In the genomic region with DNA sequence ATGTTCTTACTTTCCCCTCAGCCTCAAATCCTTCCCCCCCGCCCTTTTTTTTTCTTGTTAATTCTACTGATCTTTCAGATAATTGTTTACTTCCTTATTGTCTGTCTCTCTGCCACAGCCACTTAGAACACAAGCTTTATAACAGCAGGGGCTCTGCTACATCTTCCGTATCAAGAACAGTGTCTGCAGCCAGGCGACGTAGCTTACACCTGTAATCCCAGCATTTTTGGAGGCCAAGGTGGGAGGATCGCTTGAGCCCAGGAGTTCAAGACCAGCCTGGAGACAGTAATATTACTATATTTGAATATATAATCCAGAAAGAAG, we compare ENCODE assay signal across 11 cellular contexts. TPM values are rescaled to one million over a fixed set of nuclear protein-coding genes. Genes with fewer than 3 reads are reported as not detected.
A peak's percentile ranks its signal among the peaks of the same experiment; 100 is the strongest.
DNase-seq lines count a peak whose midpoint lies in the region; ATAC-seq, FAIRE-seq and TF ChIP-seq lines count a peak whose summit lies in the region.
"Had no signal": no experiment of that assay in that cellular context is flagged by ENCODE, and none has a peak within 500 bp of the region (broad histone marks: within the 10 kb centered on the region; RNA-seq: fewer than 3 reads in every experiment).

No MANE protein-coding gene starts in this region.

- peaks cover 0 to 19% (median 9%) of the 10 kb centered on the region in 5 donors for H3K36me3 Mint-ChIP-seq in naive thymus-derived CD4-positive, alpha-beta T cell
- H3K36me3 Mint-ChIP-seq in activated CD4-positive, alpha-beta T cell treated with anti-CD3 and anti-CD28 coated beads, Interleukin-2, amount 10 ng/mL, durations not matched to agents 24 days and 14 days (ENCODE audit: low read depth): peaks cover 20% of the 10 kb centered on the region

- no peak for TF ChIP-seq CTCF in C4-2B (conservative IDR thresholded peaks at IDR 0.05)
- no peak for TF ChIP-seq CTCF in ascending aorta (IDR thresholded peaks at IDR 0.05)

- H3K9ac ChIP-seq in HUES6 (ENCODE audit: low read length): no peak overlapping the region

- H3K4me1 ChIP-seq in HUES6 (ENCODE audit: control insufficient read depth, insufficient read depth, low read length) (peaks cover 17% of the 10 kb centered on the region), ascending aorta (peaks cover 7 to 46% of the 10 kb centered on the region in 2 donors)
- H3K4me1 ChIP-seq in naive thymus-derived CD4-positive, alpha-beta T cell (ENCODE audit: control insufficient read depth in 2 of 2, insufficient read depth in 2 of 2, low read length in 2 of 2): peaks cover 9 to 17% of the 10 kb centered on the region in 2 donors

- H3K36me3 ChIP-seq in HUES6 (ENCODE audit: control insufficient read depth, insufficient read depth, low read length) (0 out of 2 replicates have a peak, but pooled peaks cover 9% of the 10 kb centered on the region), ascending aorta (no peaks in the 10 kb centered on the region)
- H3K36me3 ChIP-seq in naive thymus-derived CD4-positive, alpha-beta T cell (ENCODE audit: control insufficient read depth in 2 of 3, insufficient read depth in 3 of 3, low read length in 3 of 3): peaks cover 0 to 2% (median 0%) of the 10 kb centered on the region in 3 experiments

- peak overlapping the region in 8 of 9 donors; percentile 44 to 82 (median 70) for H3K27ac Mint-ChIP-seq in naive thymus-derived CD4-positive, alpha-beta T cell
- H3K27ac Mint-ChIP-seq in activated CD4-positive, alpha-beta T cell treated with anti-CD3 and anti-CD28 coated beads, Interleukin-2, amount 10 ng/mL, durations not matched to agents 24 days and 14 days: no peak overlapping the region

- H3K27ac ChIP-seq in C4-2B (peak overlapping the region; percentile 50; the same call in 1 of the 2 replicates), HUES6 (ENCODE audit: low read depth, low read length) (peak overlapping the region; percentile 3; the same call in 1 of the 2 replicates), ascending aorta (peak overlapping the region in 1 of 2 donors; percentile 11)
- no peak overlapping the region for H3K27ac ChIP-seq in naive thymus-derived CD4-positive, alpha-beta T cell (ENCODE audit: low read depth, low read length)

- POLR2A ChIA-PET in naive thymus-derived CD4-positive, alpha-beta T cell (lab: Charles Lee): no interaction called here

- CTCF ChIA-PET in naive thymus-derived CD4-positive, alpha-beta T cell (lab: Charles Lee): interaction anchor here (0.7 kb wide), 1 partner anchor 333 kb away, joined by 3 read pairs; a partner anchor contains a TSS

- H3K4me3 ChIP-seq in HUES6 (ENCODE audit: low read depth, low read length): no peak overlapping the region
- H3K4me3 ChIP-seq in ascending aorta: peak overlapping the region; percentile 2 to 13
- no peak overlapping the region for H3K4me3 ChIP-seq in naive thymus-derived CD4-positive, alpha-beta T cell (ENCODE audit: low read length)
- H3K4me3 ChIP-seq: lung had no signal

- no peak for DNase-seq in ascending aorta (ENCODE audit: low spot score in 2 of 2)
- no peak for DNase-seq in naive thymus-derived CD4-positive, alpha-beta T cell
- no peak for DNase-seq in SKM-1 (lab: John Stamatoyannopoulos, UW; ENCODE audit: unreplicated experiment)
- DNase-seq in frontal cortex (ENCODE audit: low spot score in 2 of 2): no peak
- no peak for DNase-seq in RKO (ENCODE audit: low spot score)
- no peak for DNase-seq in activated CD4-positive, alpha-beta T cell treated with anti-CD3 and anti-CD28 coated beads, Interleukin-2, amount 10 ng/mL, durations not matched to agents 24 days and 14 days
- DNase-seq: dorsolateral prefrontal cortex had no signal

- peak overlapping the region in 8 of 10 donors; percentile 3 to 59 (median 26) for H3K4me3 Mint-ChIP-seq in naive thymus-derived CD4-positive, alpha-beta T cell
- no peak overlapping the region for H3K4me3 Mint-ChIP-seq in activated CD4-positive, alpha-beta T cell treated with anti-CD3 and anti-CD28 coated beads, Interleukin-2, amount 10 ng/mL, durations not matched to agents 24 days and 14 days

- peak; percentile 46 for ATAC-seq in naive thymus-derived CD4-positive, alpha-beta T cell
- ATAC-seq: Panc1 had no signal

- H3K9me3 Mint-ChIP-seq in naive thymus-derived CD4-positive, alpha-beta T cell: peaks cover 0 to 5% (median 0%) of the 10 kb centered on the region in 11 donors
- H3K9me3 Mint-ChIP-seq in activated CD4-positive, alpha-beta T cell treated with anti-CD3 and anti-CD28 coated beads, Interleukin-2, amount 10 ng/mL, durations not matched to agents 24 days and 14 days: no peaks in the 10 kb centered on the region

- peaks cover 44 to 87% (median 73%) of the 10 kb centered on the region in 7 donors for H3K4me1 Mint-ChIP-seq in naive thymus-derived CD4-positive, alpha-beta T cell
- H3K4me1 Mint-ChIP-seq in activated CD4-positive, alpha-beta T cell treated with anti-CD3 and anti-CD28 coated beads, Interleukin-2, amount 10 ng/mL, durations not matched to agents 24 days and 14 days: peaks cover 43% of the 10 kb centered on the region

- H3K9me3 ChIP-seq in HUES6 (ENCODE audit: control insufficient read depth, insufficient read depth, low read depth, low read length) (no peaks in the 10 kb centered on the region), ascending aorta (no peaks in the 10 kb centered on the region)
- H3K9me3 ChIP-seq in naive thymus-derived CD4-positive, alpha-beta T cell (ENCODE audit: control insufficient read depth in 2 of 3, low read length in 3 of 3): no peaks in the 10 kb centered on the region

- H3K27me3 Mint-ChIP-seq in naive thymus-derived CD4-positive, alpha-beta T cell: no peaks in the 10 kb centered on the region
- H3K27me3 Mint-ChIP-seq in activated CD4-positive, alpha-beta T cell treated with anti-CD3 and anti-CD28 coated beads, Interleukin-2, amount 10 ng/mL, durations not matched to agents 24 days and 14 days: no peaks in the 10 kb centered on the region

- intact Hi-C loops in ascending aorta (cut with DNase I): no loop called here
- intact Hi-C loops in naive thymus-derived CD4-positive, alpha-beta T cell (cut with micrococcal nuclease): no loop called here
- intact Hi-C loops in activated CD4-positive, alpha-beta T cell treated with anti-CD3 and anti-CD28 coated beads, Interleukin-2, amount 10 ng/mL, durations not matched to agents 24 days and 14 days (cut with micrococcal nuclease): no loop called here

- no peaks in the 10 kb centered on the region for H3K27me3 ChIP-seq in HUES6 (ENCODE audit: control insufficient read depth, insufficient read depth, low read length)
- no peaks in the 10 kb centered on the region for H3K27me3 ChIP-seq in ascending aorta
- H3K27me3 ChIP-seq in naive thymus-derived CD4-positive, alpha-beta T cell (ENCODE audit: control insufficient read depth in 2 of 2, insufficient read depth in 2 of 2, low read length in 2 of 2): no peaks in the 10 kb centered on the region
- H3K27me3 ChIP-seq: dorsolateral prefrontal cortex had no signal

- no peak for FAIRE-seq in frontal cortex (lab: Jason Lieb, UNC)

RNA-seq across cellular contexts. Expression of a gene that starts 5.4 kb away (rescaled TPM):
- total RNA-seq in ascending aorta (7.3 TPM), frontal cortex (81.9 TPM)
- 10 to 100 TPM; 19.7 to 49.6 (median 38.7) TPM for total RNA-seq in naive thymus-derived CD4-positive, alpha-beta T cell
- polyA plus RNA-seq in naive thymus-derived CD4-positive, alpha-beta T cell: 10 to 100 TPM; 10.2 to 11.6 TPM
- 17.7 and 17.8 TPM in 2 replicates for total RNA-seq in activated CD4-positive, alpha-beta T cell treated with anti-CD3 and anti-CD28 coated beads, Interleukin-2, amount 10 ng/mL, durations not matched to agents 24 days and 14 days

Comparison
In these comparisons a context has a peak if more than half of its experiments do, and no peak if none do; other contexts are left out.
1. H3K4me3 ChIP-seq: peak in ascending aorta (2 of 2); none in HUES6 (single experiment) and naive thymus-derived CD4-positive, alpha-beta T cell (single experiment).